ENCODE assay signal across 1 cellular context in genomic region chr6:36559394-36559793, GRCh38.
TF ChIP-seq lines count a peak whose summit lies in the region.

No MANE protein-coding gene starts in this region.

TF ChIP-seq in GM12878, 131 proteins besides CTCF, POLR2A, EP300 and RAD21 (continued from another document):
- TF ChIP-seq IKZF2 (IDR thresholded peaks at IDR 0.05) = peak; percentile 27 to 48; a peak in 1 of 4 replicates
- TF ChIP-seq ZNF687 (IDR thresholded peaks at IDR 0.05) = peak; percentile 41; the same call in 1 of the 2 replicates
- no peak for TF ChIP-seq SMAD1 (IDR thresholded peaks at IDR 0.05; ENCODE audit: low read depth, partially characterized antibody)
